14 cellular contexts compared by ENCODE assay signal in genomic region chr12:130920711-130921381, GRCh38. TPM values are rescaled to one million over a fixed set of nuclear protein-coding genes. Genes with fewer than 3 reads are reported as not detected.
A peak's percentile ranks its signal among the peaks of the same experiment; 100 is the strongest.
DNase-seq lines count a peak whose midpoint lies in the region; ATAC-seq and TF ChIP-seq lines count a peak whose summit lies in the region.
"Had no signal": no experiment of that assay in that cellular context is flagged by ENCODE, and none has a peak within 500 bp of the region (broad histone marks: within the 10 kb centered on the region; RNA-seq: fewer than 3 reads in every experiment).

No MANE protein-coding gene starts in this region.

- H3K27me3 ChIP-seq in lower lobe of right lung (ENCODE audit: low read depth) (peaks cover 5% of the 10 kb centered on the region), upper lobe of left lung (no peaks in the 10 kb centered on the region)

- no peak for TF ChIP-seq CTCF in lower lobe of right lung (IDR thresholded peaks at IDR 0.05)
- no peak for TF ChIP-seq CTCF in upper lobe of left lung (IDR thresholded peaks at IDR 0.05)

- H3K36me3 ChIP-seq in lower lobe of right lung (no peaks in the 10 kb centered on the region), upper lobe of left lung (no peaks in the 10 kb centered on the region)

- H3K4me1 ChIP-seq in lower lobe of right lung (peaks cover 28% of the 10 kb centered on the region), upper lobe of left lung (peaks cover 10 to 20% (median 14%) of the 10 kb centered on the region in 4 donors)

- peak overlapping the region; percentile 67 for H3K27ac ChIP-seq in lower lobe of right lung
- peak overlapping the region; percentile 26 to 72 (median 65) for H3K27ac ChIP-seq in upper lobe of left lung

- intact Hi-C loops in lower lobe of right lung (cut with DNase I): no loop called here

- 31 to 64% methylated on average over 8 of the region's 8 CpGs for WGBS in upper lobe of left lung, 2 donors

- H3K4me3 ChIP-seq in lower lobe of right lung: no peak overlapping the region
- H3K4me3 ChIP-seq in upper lobe of left lung: no peak overlapping the region

- peak in 2 of 4 donors; percentile 80 to 88 for TF ChIP-seq EP300 in upper lobe of left lung (IDR thresholded peaks at IDR 0.05)

- DNase-seq in HCEC 1CT: peak; percentile 4
- DNase-seq in fibroblast of gingiva (ENCODE audit: low read depth): peak; percentile 70
- DNase-seq in lower lobe of right lung: peak; percentile 88
- peak in 1 of 2 donors; percentile 88 for DNase-seq in upper lobe of left lung
- no peak for DNase-seq in inferior parietal cortex (ENCODE audit: extremely low spot score)
- DNase-seq in central memory CD4-positive, alpha-beta T cell: no peak
- DNase-seq: activated naive CD4-positive, alpha-beta T cell; COR-L47; KG1; SHP77; stimulated activated naive CD8-positive, alpha-beta T cell treated with anti-CD3 and anti-CD28 coated beads, Interleukin-15, Interleukin-2, amounts not matched to agents 100 U/mL and 50 U/mL, for 24 hours had no signal

- no peak for TF ChIP-seq POLR2A in upper lobe of left lung (IDR thresholded peaks at IDR 0.05)

- no peaks in the 10 kb centered on the region for H3K9me3 ChIP-seq in lower lobe of right lung
- no peaks in the 10 kb centered on the region for H3K9me3 ChIP-seq in upper lobe of left lung

- ATAC-seq in lower lobe of right lung: peak; percentile 87 to 90
- peak; percentile 80 to 84 for ATAC-seq in upper lobe of left lung (ENCODE audit: low FRiP score in 2 of 2)
- no peak for ATAC-seq in HG03097 (IDR thresholded peaks at IDR 0.05; ENCODE audit: low FRiP score, unreplicated experiment)
- ATAC-seq in HG02588 (IDR thresholded peaks at IDR 0.05; ENCODE audit: unreplicated experiment): no peak
- ATAC-seq: stimulated activated naive CD8-positive, alpha-beta T cell treated with anti-CD3 and anti-CD28 coated beads, Interleukin-15, Interleukin-2, amounts not matched to agents 100 U/mL and 50 U/mL, for 24 hours had no signal

RNA-seq across cellular contexts. Expression of gene ADGRD1, which starts 32.9 kb away (rescaled TPM):
- total RNA-seq in lower lobe of right lung (108 TPM), upper lobe of left lung (100 to 1,000 TPM in 2 of 6 donors, 10 to 100 TPM in 4; 84.2 to 124 (median 94.7) TPM)
- total RNA-seq: epithelial cell of proximal tubule had no signal

RNA-seq across cellular contexts. Expression of gene RAN, which starts 49.0 kb away (rescaled TPM):
- total RNA-seq in lower lobe of right lung: 300 TPM
- total RNA-seq in upper lobe of left lung: 100 to 1,000 TPM in 5 of 6 donors, 10 to 100 TPM in 1; 75.4 to 406 (median 188) TPM

Comparison
In these comparisons a context has a peak if more than half of its experiments do, and no peak if none do; other contexts are left out.
1. DNase-seq: peak in HCEC 1CT (single experiment), fibroblast of gingiva (single experiment) and lower lobe of right lung (single experiment); none in inferior parietal cortex (single experiment) and central memory CD4-positive, alpha-beta T cell (single experiment).
2. ATAC-seq: peak in lower lobe of right lung (2 of 2) and upper lobe of left lung (2 of 2); none in HG03097 (single experiment) and HG02588 (single experiment).